ENCODE assay signal across 8 cellular contexts in the genomic region with DNA sequence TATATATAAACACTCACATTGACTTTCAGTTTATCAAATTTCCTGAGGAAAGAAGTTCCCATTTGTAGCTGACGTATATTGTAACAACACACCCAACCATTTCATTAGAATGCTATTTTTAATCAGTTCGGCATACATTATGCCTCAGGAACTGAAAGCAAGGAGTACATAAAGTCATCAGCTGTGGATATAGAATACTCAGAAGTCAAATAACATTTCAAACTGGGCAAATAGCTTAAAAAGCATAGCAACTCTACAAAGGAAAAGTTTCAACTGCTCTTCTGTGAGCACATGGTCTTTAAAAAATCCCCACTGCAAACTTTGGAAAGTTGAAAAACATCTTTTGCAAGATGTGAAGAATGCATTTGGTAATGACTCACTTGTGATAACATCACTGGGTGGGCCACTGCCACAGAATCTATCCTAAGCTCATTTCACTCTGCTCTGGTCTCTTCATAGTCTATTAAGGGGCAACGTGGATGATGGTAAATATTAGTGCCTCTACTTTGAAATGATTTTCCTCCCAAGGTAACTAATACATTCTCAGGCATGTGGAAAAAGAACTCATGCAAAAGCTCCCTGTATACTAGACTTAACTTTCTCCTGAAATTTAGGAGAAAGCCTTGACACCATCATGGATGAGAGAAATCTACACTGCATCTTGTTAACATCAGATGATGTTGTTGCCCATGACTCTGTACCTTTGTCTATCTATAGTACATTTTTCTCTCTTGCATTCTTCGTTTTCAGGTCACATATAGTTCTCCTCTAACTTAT. TPM values are rescaled to one million over a fixed set of nuclear protein-coding genes. Genes with fewer than 3 reads are reported as not detected.
A peak's percentile ranks its signal among the peaks of the same experiment; 100 is the strongest.
DNase-seq lines count a peak whose midpoint lies in the region; ATAC-seq and TF ChIP-seq lines count a peak whose summit lies in the region.

No MANE protein-coding gene starts in this region.

- peaks cover 89% of the 10 kb centered on the region for H3K4me1 Mint-ChIP-seq in activated CD4-positive, alpha-beta T cell treated with anti-CD3 and anti-CD28 coated beads for 36 hours
- peaks cover 54% of the 10 kb centered on the region for H3K4me1 Mint-ChIP-seq in T-helper 2 cell treated with Interferon-gamma antibody and Interleukin-4, amounts not matched to agents 5 μg/mL and 100 μg/mL, for 36 hours (ENCODE audit: low read depth)

- H3K36me3 ChIP-seq in gastroesophageal sphincter (no peaks in the 10 kb centered on the region), thyroid gland (no peaks in the 10 kb centered on the region)

- H3K9me3 Mint-ChIP-seq in activated CD4-positive, alpha-beta T cell treated with anti-CD3 and anti-CD28 coated beads for 36 hours (ENCODE audit: low read depth): peaks cover 3% of the 10 kb centered on the region
- H3K9me3 Mint-ChIP-seq in T-helper 2 cell treated with Interferon-gamma antibody and Interleukin-4, amounts not matched to agents 5 μg/mL and 100 μg/mL, for 36 hours: no peaks in the 10 kb centered on the region

- H3K36me3 Mint-ChIP-seq in activated CD4-positive, alpha-beta T cell treated with anti-CD3 and anti-CD28 coated beads for 36 hours (ENCODE audit: low read depth): peaks cover 55% of the 10 kb centered on the region
- H3K36me3 Mint-ChIP-seq in T-helper 2 cell treated with Interferon-gamma antibody and Interleukin-4, amounts not matched to agents 5 μg/mL and 100 μg/mL, for 36 hours (ENCODE audit: low read depth): peaks cover 19% of the 10 kb centered on the region

- DNase-seq in activated CD4-positive, alpha-beta T cell treated with anti-CD3 and anti-CD28 coated beads for 36 hours: peak; percentile 49
- no peak for DNase-seq in activated CD4-positive, alpha-beta T cell treated with anti-CD3 and anti-CD28 coated beads for 4 hours
- DNase-seq in T-helper 2 cell treated with Interferon-gamma antibody and Interleukin-4, amounts not matched to agents 5 μg/mL and 100 μg/mL, for 36 hours (ENCODE audit: low spot score): peak; percentile 52
- DNase-seq in thyroid gland: no peak
- DNase-seq in iPS-NIHi7 (ENCODE audit: extremely low spot score): no peak
- DNase-seq in ACHN: no peak

- H3K4me3 Mint-ChIP-seq in activated CD4-positive, alpha-beta T cell treated with anti-CD3 and anti-CD28 coated beads for 36 hours: peak overlapping the region; percentile 63
- H3K4me3 Mint-ChIP-seq in T-helper 2 cell treated with Interferon-gamma antibody and Interleukin-4, amounts not matched to agents 5 μg/mL and 100 μg/mL, for 36 hours: peak overlapping the region; percentile 43

- TF ChIP-seq EP300 in gastroesophageal sphincter (IDR thresholded peaks at IDR 0.05): no peak

- TF ChIP-seq CTCF in gastroesophageal sphincter (IDR thresholded peaks at IDR 0.05) (no peak), thyroid gland (IDR thresholded peaks at IDR 0.05) (no peak)

- peak; percentile 64 for ATAC-seq in activated CD4-positive, alpha-beta T cell treated with anti-CD3 and anti-CD28 coated beads for 36 hours
- ATAC-seq in gastroesophageal sphincter (peak; percentile 76), HG03565 (IDR thresholded peaks at IDR 0.05; ENCODE audit: unreplicated experiment) (no peak)

- TF ChIP-seq POLR2A in gastroesophageal sphincter (IDR thresholded peaks at IDR 0.05) (no peak), thyroid gland (IDR thresholded peaks at IDR 0.05) (no peak)

- WGBS in gastroesophageal sphincter (ENCODE audit: low coverage in 1 of 2), 2 donors: 36 to 46% methylated on average over 4 of the region's 4 CpGs
- 74 to 76% methylated on average over 4 of the region's 4 CpGs for WGBS in thyroid gland, 2 donors

- POLR2A ChIA-PET in activated CD4-positive, alpha-beta T cell treated with anti-CD3 and anti-CD28 coated beads for 36 hours (lab: Charles Lee): interaction anchor here (0.6 to 2.6 kb wide), 26 partner anchors 9 to 216 kb away, joined by 3 to 34 read pairs (median 6); partner anchors contain the start of gene FYN

- intact Hi-C loops in activated CD4-positive, alpha-beta T cell treated with anti-CD3 and anti-CD28 coated beads for 36 hours (cut with DNase I, micrococcal nuclease): loop anchor here (1.0 kb wide), 7 partner anchors 9 to 40 kb away; no protein-coding TSS in a partner anchor
- intact Hi-C loops in thyroid gland (cut with DNase I): no loop called here

- H3K27me3 Mint-ChIP-seq in activated CD4-positive, alpha-beta T cell treated with anti-CD3 and anti-CD28 coated beads for 36 hours: no peaks in the 10 kb centered on the region
- H3K27me3 Mint-ChIP-seq in T-helper 2 cell treated with Interferon-gamma antibody and Interleukin-4, amounts not matched to agents 5 μg/mL and 100 μg/mL, for 36 hours (ENCODE audit: low read depth): no peaks in the 10 kb centered on the region

- peak overlapping the region in 3 of 4 donors; percentile 34 to 64 (median 56) for H3K27ac ChIP-seq in gastroesophageal sphincter
- H3K27ac ChIP-seq in thyroid gland: peak overlapping the region in 2 of 3 donors; percentile 32 to 61

- H3K27me3 ChIP-seq in gastroesophageal sphincter (no peaks in the 10 kb centered on the region), thyroid gland (no peaks in the 10 kb centered on the region)

- H3K4me1 ChIP-seq in gastroesophageal sphincter (peaks cover 0 to 32% (median 9%) of the 10 kb centered on the region in 3 donors), thyroid gland (peaks cover 0 to 29% of the 10 kb centered on the region in 2 donors)

- CTCF ChIA-PET in activated CD4-positive, alpha-beta T cell treated with anti-CD3 and anti-CD28 coated beads for 36 hours (lab: Charles Lee): interaction anchor here (0.7 to 5.2 kb wide), 32 partner anchors 8 to 219 kb away, joined by 3 to 44 read pairs (median 5); no protein-coding TSS in a partner anchor

- H3K4me3 ChIP-seq in gastroesophageal sphincter: no peak overlapping the region
- H3K4me3 ChIP-seq in thyroid gland (replicated peaks in 1 of 3): no peak overlapping the region

- H3K9me3 ChIP-seq in gastroesophageal sphincter (no peaks in the 10 kb centered on the region), thyroid gland (no peaks in the 10 kb centered on the region)

- H3K27ac Mint-ChIP-seq in activated CD4-positive, alpha-beta T cell treated with anti-CD3 and anti-CD28 coated beads for 36 hours: peak overlapping the region; percentile 97
- peak overlapping the region; percentile 80 for H3K27ac Mint-ChIP-seq in T-helper 2 cell treated with Interferon-gamma antibody and Interleukin-4, amounts not matched to agents 5 μg/mL and 100 μg/mL, for 36 hours

- in situ Hi-C loops in ACHN (cut with HindIII; ENCODE audit: low pct_ligation_motif_present, low pct_unique_long_range_greater_than_20kb, low sequenced_read_pairs): no loop called here

RNA-seq across cellular contexts. Expression of gene FYN, which starts 49.2 kb away (rescaled TPM):
- 100 to 1,000 TPM; 345 to 504 TPM for total RNA-seq in activated CD4-positive, alpha-beta T cell treated with anti-CD3 and anti-CD28 coated beads for 36 hours
- 100 to 1,000 TPM in 1 of 4 donors, 10 to 100 TPM in 3; 58.6 to 101 (median 69.9) TPM for total RNA-seq in gastroesophageal sphincter
- 100 to 1,000 TPM in 2 of 4 donors, 10 to 100 TPM in 2; 67.0 to 206 (median 95.9) TPM for total RNA-seq in thyroid gland

Comparison
In these comparisons a context has a peak if more than half of its experiments do, and no peak if none do; other contexts are left out.
1. DNase-seq: peak in activated CD4-positive, alpha-beta T cell treated with anti-CD3 and anti-CD28 coated beads for 36 hours (single experiment) and T-helper 2 cell treated with Interferon-gamma antibody and Interleukin-4, amounts not matched to agents 5 μg/mL and 100 μg/mL, for 36 hours (single experiment); none in activated CD4-positive, alpha-beta T cell treated with anti-CD3 and anti-CD28 coated beads for 4 hours (0 of 2), thyroid gland (0 of 2), iPS-NIHi7 (single experiment) and ACHN (single experiment).